20 cellular contexts compared by ENCODE assay signal in the genomic region with DNA sequence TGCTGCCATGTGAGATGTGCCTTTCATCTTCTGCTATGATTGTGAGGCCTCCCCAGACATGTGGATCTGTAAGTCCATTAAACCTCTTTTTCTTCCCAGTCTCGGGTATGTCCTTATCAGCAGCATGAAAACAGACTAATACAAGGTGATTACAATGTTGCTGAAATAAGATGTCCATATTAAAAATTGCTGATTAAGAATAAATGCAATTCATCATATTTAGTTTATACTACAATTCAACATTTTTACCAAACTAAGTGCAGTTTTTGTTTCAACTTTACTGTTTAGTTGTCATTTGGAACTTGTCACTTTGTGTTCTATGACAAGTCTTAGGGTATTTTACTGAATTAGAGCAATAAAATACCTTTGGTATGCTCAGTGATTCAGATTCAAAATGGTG.
DNase-seq lines count a peak whose midpoint lies in the region; ATAC-seq, FAIRE-seq and TF ChIP-seq lines count a peak whose summit lies in the region.
"Had no signal": no experiment of that assay in that cellular context is flagged by ENCODE, and none has a peak within 500 bp of the region (broad histone marks: within the 10 kb centered on the region; RNA-seq: fewer than 3 reads in every experiment).

No MANE protein-coding gene starts in this region.

- no peak overlapping the region for H3K4ac ChIP-seq in IMR-90 (ENCODE audit: low read depth, low read length)

- H4K5ac ChIP-seq in IMR-90 (ENCODE audit: low read depth, low read length): no peak overlapping the region

- POLR2A ChIA-PET in A549 (lab: Yijun Ruan, JAX) (no interaction called here), IMR-90 (lab: Charles Lee; ENCODE audit: unreplicated experiment) (no interaction called here)

- TF ChIP-seq RAD21 in A549 (conservative IDR thresholded peaks at IDR 0.05 in 1 of 2, IDR thresholded peaks at IDR 0.05 in 1 of 2) (no peak), IMR-90 (IDR thresholded peaks at IDR 0.05; ENCODE audit: low read length) (no peak)

- no peak overlapping the region for H2AK9ac ChIP-seq in IMR-90 (replicated peaks; ENCODE audit: low read depth, low read length, poor library complexity)

- no peak overlapping the region for H3K23ac ChIP-seq in IMR-90 (ENCODE audit: low read depth, low read length)

- TF ChIP-seq POLR2A in A549 (IDR thresholded peaks at IDR 0.05; ENCODE audit: low read length): no peak
- TF ChIP-seq POLR2A in IMR-90 (IDR thresholded peaks at IDR 0.05; ENCODE audit: low read depth, low read length): no peak

- H3K36me3 ChIP-seq in IMR-90 (ENCODE audit: control insufficient read depth, insufficient read depth, low read length) (no peaks in the 10 kb centered on the region), kidney (ENCODE audit: control insufficient read depth in 1 of 2, insufficient read depth in 2 of 2, low read length in 2 of 2) (no peaks in the 10 kb centered on the region)
- H3K36me3 ChIP-seq: BLaER1 treated with 17β-estradiol and CSF1 and Interleukin-3, amounts not matched to agents 10 nM and 100 nM had no signal

- no peaks in the 10 kb centered on the region for H3K9me3 ChIP-seq in A549
- H3K9me3 ChIP-seq in IMR-90 (ENCODE audit: control insufficient read depth, insufficient read depth, low read length): no peaks in the 10 kb centered on the region
- no peaks in the 10 kb centered on the region for H3K9me3 ChIP-seq in kidney (ENCODE audit: control insufficient read depth in 1 of 2, low read length in 2 of 2)
- H3K9me3 ChIP-seq: BLaER1 treated with 17β-estradiol and CSF1 and Interleukin-3, amounts not matched to agents 10 nM and 100 nM; Caco-2 had no signal

- no peak for TF ChIP-seq EP300 in A549 (IDR thresholded peaks at IDR 0.05)

- ATAC-seq in A549 (no peak), IMR-90 (ENCODE audit: low read depth) (no peak)
- ATAC-seq: CD8-positive, alpha-beta T cell had no signal

- dilution Hi-C loops in IMR-90 (cut with HindIII; ENCODE audit: low sequenced_read_pairs, unreplicated experiment): no loop called here

- no peaks in the 10 kb centered on the region for H4K20me1 ChIP-seq in IMR-90 (ENCODE audit: insufficient read depth, low read length)
- H4K20me1 ChIP-seq: BLaER1 treated with 17β-estradiol and CSF1 and Interleukin-3, amounts not matched to agents 10 nM and 100 nM had no signal

- H3K4me1 ChIP-seq in A549: no peaks in the 10 kb centered on the region
- no peaks in the 10 kb centered on the region for H3K4me1 ChIP-seq in IMR-90 (ENCODE audit: control insufficient read depth, insufficient read depth, low read length)
- H3K4me1 ChIP-seq in kidney (ENCODE audit: control insufficient read depth in 1 of 2, insufficient read depth in 1 of 2, low read depth in 1 of 2, low read length in 2 of 2): no peaks in the 10 kb centered on the region
- H3K4me1 ChIP-seq: Caco-2 had no signal

- H3K4me2 ChIP-seq in A549: no peak overlapping the region
- H3K4me2 ChIP-seq in IMR-90 (ENCODE audit: low read depth, low read length): no peak overlapping the region
- H3K4me2 ChIP-seq: BLaER1 treated with 17β-estradiol and CSF1 and Interleukin-3, amounts not matched to agents 10 nM and 100 nM had no signal

- H2AK5ac ChIP-seq in IMR-90 (ENCODE audit: low read depth, low read length): no peak overlapping the region

- no peak overlapping the region for H2BK5ac ChIP-seq in IMR-90 (ENCODE audit: low read depth, low read length, poor library complexity, severe bottlenecking)

- CTCF ChIA-PET in A549 (lab: Yijun Ruan, JAX): no interaction called here
- CTCF ChIA-PET in IMR-90 (lab: Yijun Ruan, JAX): no interaction called here

- H2BK20ac ChIP-seq in IMR-90 (ENCODE audit: low read depth, low read length): no peak overlapping the region

- intact Hi-C loops in IMR-90 (cut with micrococcal nuclease) (no loop called here), kidney (cut with DNase I) (no loop called here)

- 8% methylated on average over 1 of the region's 1 CpG for WGBS in A549 (ENCODE audit: missing lambda C conversion rate)
- WGBS in IMR-90 (ENCODE audit: extremely low coverage in 2 of 2, insufficient read length in 1 of 2), 2 experiments: no CpG with 5 or more reads among the region's 1 CpG

- H3K4me3 ChIP-seq in A549 (no peak overlapping the region), IMR-90 (ENCODE audit: insufficient read depth, low read depth, low read length) (no peak overlapping the region), kidney (ENCODE audit: low read length in 2 of 2) (no peak overlapping the region)
- H3K4me3 ChIP-seq: BLaER1 treated with 17β-estradiol and CSF1 and Interleukin-3, amounts not matched to agents 10 nM and 100 nM had no signal

- H3K27ac ChIP-seq in A549: no peak overlapping the region
- H3K27ac ChIP-seq in IMR-90 (ENCODE audit: insufficient read depth, low read length): no peak overlapping the region
- no peak overlapping the region for H3K27ac ChIP-seq in kidney (ENCODE audit: low read depth in 2 of 2, low read length in 2 of 2)
- H3K27ac ChIP-seq: BLaER1 treated with 17β-estradiol and CSF1 and Interleukin-3, amounts not matched to agents 10 nM and 100 nM; C4-2B had no signal

- DNase-seq in A549 (ENCODE audit: low read depth in 1 of 2, low spot score in 1 of 2) (no peak), IMR-90 (no peak), kidney (no peak), putamen (ENCODE audit: low spot score) (no peak), NCI-H774 (lab: John Stamatoyannopoulos, UW) (no peak)
- DNase-seq: 8988T; AML-193; Caco-2; Calu3; CD4-positive, alpha-beta T cell; CD8-positive, alpha-beta T cell; DMS79 treated with DMSO at 0.1 percent for 48 hours; GF-D8 had no signal

- H3K18ac ChIP-seq in IMR-90 (ENCODE audit: low read depth, low read length): no peak overlapping the region

- no peaks in the 10 kb centered on the region for H3K79me1 ChIP-seq in IMR-90 (ENCODE audit: low read depth in 1 of 2, low read length in 2 of 2)

- H3K27me3 ChIP-seq in IMR-90 (ENCODE audit: control insufficient read depth, insufficient read depth, low read length): no peaks in the 10 kb centered on the region
- H3K27me3 ChIP-seq: BLaER1 treated with 17β-estradiol and CSF1 and Interleukin-3, amounts not matched to agents 10 nM and 100 nM had no signal

- no peak overlapping the region for H2AFZ ChIP-seq in IMR-90 (replicated peaks; ENCODE audit: low read length, poor library complexity)

- no peak overlapping the region for H4K8ac ChIP-seq in IMR-90 (ENCODE audit: low read depth in 2 of 2, low read length in 2 of 2)

- H3K9ac ChIP-seq in IMR-90 (ENCODE audit: low read depth, low read length): no peak overlapping the region
- no peak overlapping the region for H3K9ac ChIP-seq in kidney (ENCODE audit: low read length in 2 of 2)
- H3K9ac ChIP-seq: BLaER1 treated with 17β-estradiol and CSF1 and Interleukin-3, amounts not matched to agents 10 nM and 100 nM had no signal

- H4K91ac ChIP-seq in IMR-90 (ENCODE audit: insufficient read depth, low read depth, low read length): no peak overlapping the region

- in situ Hi-C loops in IMR-90 (cut with MboI; ENCODE audit: low sequenced_read_pairs): no loop called here

- no peak overlapping the region for H3K56ac ChIP-seq in IMR-90 (ENCODE audit: extremely low read depth, insufficient read depth, low read length)

- no TSS peak for BruUV-seq in IMR-90 (replicated peaks; lab: Mats Ljungman, UMichigan)

- H2BK120ac ChIP-seq in IMR-90 (ENCODE audit: low read depth, low read length): no peak overlapping the region

- H3K14ac ChIP-seq in IMR-90 (replicated peaks; ENCODE audit: low read depth, low read length): no peak overlapping the region

- H3K9me1 ChIP-seq in IMR-90 (ENCODE audit: insufficient read depth, low read length): no peaks in the 10 kb centered on the region

- no peak overlapping the region for H2BK15ac ChIP-seq in IMR-90 (ENCODE audit: low read depth, low read length)

- FAIRE-seq in A549 (lab: Jason Lieb, UNC) (no peak), kidney (lab: Jason Lieb, UNC) (peak; percentile 53)
- FAIRE-seq: A204.1, D721Med, G401.6, GM12891, GM19239 had no signal

- TF ChIP-seq CTCF in A549 (IDR thresholded peaks at IDR 0.05) (no peak), IMR-90 (conservative IDR thresholded peaks at IDR 0.05; ENCODE audit: low read depth, low read length) (no peak), kidney (IDR thresholded peaks at IDR 0.05; ENCODE audit: borderline replicate concordance, extremely low read depth, insufficient read depth) (no peak)

TF ChIP-seq in A549, 52 proteins besides CTCF, POLR2A, EP300 and RAD21:
- TF ChIP-seq MAFK (IDR thresholded peaks at IDR 0.05; ENCODE audit: partially characterized antibody) (peak; percentile 78), JUNB (IDR thresholded peaks at IDR 0.05) (no peak)
- TF ChIP-seq, protein P1, sequence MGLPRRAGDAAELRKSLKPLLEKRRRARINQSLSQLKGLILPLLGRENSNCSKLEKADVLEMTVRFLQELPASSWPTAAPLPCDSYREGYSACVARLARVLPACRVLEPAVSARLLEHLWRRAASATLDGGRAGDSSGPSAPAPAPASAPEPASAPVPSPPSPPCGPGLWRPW (IDR thresholded peaks at IDR 0.05): no peak

TF ChIP-seq in IMR-90, 13 proteins besides CTCF, POLR2A, EP300 and RAD21:
- TF ChIP-seq MXI1 (IDR thresholded peaks at IDR 0.05; ENCODE audit: borderline replicate concordance, low read depth, low read length): no peak
- peak; percentile 70 for TF ChIP-seq MAFK (IDR thresholded peaks at IDR 0.05; ENCODE audit: low read depth, low read length)
